ENCODE assay signal across 20 cellular contexts in the genomic region with DNA sequence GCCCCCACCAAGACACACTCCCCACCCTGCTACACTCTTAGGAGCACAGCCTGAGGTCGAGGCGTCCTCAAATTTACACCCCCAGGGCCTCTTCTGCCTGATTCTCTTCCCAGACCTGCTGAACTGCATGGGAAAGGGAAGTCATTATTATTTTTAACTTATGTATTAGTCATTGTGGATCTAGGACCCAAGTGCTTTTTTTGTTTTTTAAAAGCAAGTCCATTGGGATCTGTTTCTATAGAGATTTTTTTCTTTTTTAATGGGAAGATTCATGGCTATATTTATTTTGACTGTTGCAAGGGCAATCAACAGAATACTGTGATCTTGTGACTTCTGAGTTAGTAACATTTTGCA.
DNase-seq lines count a peak whose midpoint lies in the region; ATAC-seq and TF ChIP-seq lines count a peak whose summit lies in the region.
"Had no signal": no experiment of that assay in that cellular context is flagged by ENCODE, and none has a peak within 500 bp of the region (broad histone marks: within the 10 kb centered on the region; RNA-seq: fewer than 3 reads in every experiment).

No MANE protein-coding gene starts in this region.

- no peak overlapping the region for H2AFZ ChIP-seq in PC-9

- CTCF ChIA-PET in PC-9 (lab: Charles Lee) = interaction anchor here (0.7 kb wide), 1 partner anchor 22 kb away, joined by 4 read pairs; no protein-coding TSS in a partner anchor

- no peaks in the 10 kb centered on the region for H3K27me3 ChIP-seq in BLaER1 treated with 17β-estradiol and CSF1 and Interleukin-3, amounts not matched to agents 10 nM and 100 nM
- H3K27me3 ChIP-seq in PC-9 (ENCODE audit: insufficient read depth, low read depth) = no peaks in the 10 kb centered on the region
- H3K27me3 ChIP-seq: gastroesophageal sphincter, right atrium auricular region had no signal

- intact Hi-C loops in PC-9 (cut with micrococcal nuclease; ENCODE audit: unreplicated experiment) (no loop called here), sciatic nerve (cut with DNase I) (no loop called here)

- peaks cover 0 to 63% (median 21%) of the 10 kb centered on the region in 11 experiments; a peak in 15 of 22 replicates for H3K36me3 ChIP-seq in BLaER1 treated with 17β-estradiol and CSF1 and Interleukin-3, amounts not matched to agents 10 nM and 100 nM
- H3K36me3 ChIP-seq in PC-9 (ENCODE audit: low read depth) = no peaks in the 10 kb centered on the region

- H3K4me1 ChIP-seq in BLaER1 treated with 17β-estradiol and CSF1 and Interleukin-3, amounts not matched to agents 10 nM and 100 nM = peaks cover 2 to 9% (median 8%) of the 10 kb centered on the region in 10 experiments; a peak in 13 of 20 replicates
- H3K4me1 ChIP-seq in PC-9 (replicated peaks; ENCODE audit: insufficient read depth) = no peaks in the 10 kb centered on the region
- H3K4me1 ChIP-seq: HAP-1, right atrium auricular region had no signal

- H3K27ac ChIP-seq in BLaER1 treated with 17β-estradiol and CSF1 and Interleukin-3, amounts not matched to agents 10 nM and 100 nM = no peak overlapping the region
- H3K27ac ChIP-seq in PC-9 = no peak overlapping the region
- H3K27ac ChIP-seq: gastroesophageal sphincter, right atrium auricular region had no signal

- TF ChIP-seq CTCF in PC-9 (conservative IDR thresholded peaks at IDR 0.05) = no peak

- H3K9me3 ChIP-seq in BLaER1 treated with 17β-estradiol and CSF1 and Interleukin-3, amounts not matched to agents 10 nM and 100 nM (replicated peaks in 1 of 11) = no peaks in the 10 kb centered on the region
- no peaks in the 10 kb centered on the region for H3K9me3 ChIP-seq in PC-9 (ENCODE audit: insufficient read depth, low read depth)
- H3K9me3 ChIP-seq: gastroesophageal sphincter, HAP-1, right atrium auricular region had no signal

- no peaks in the 10 kb centered on the region for H3K79me2 ChIP-seq in PC-9 (ENCODE audit: low read depth)

- no peak overlapping the region for H3K4me3 ChIP-seq in BLaER1 treated with 17β-estradiol and CSF1 and Interleukin-3, amounts not matched to agents 10 nM and 100 nM
- H3K4me3 ChIP-seq in PC-9 = no peak overlapping the region
- H3K4me3 ChIP-seq: gastroesophageal sphincter, HAP-1, lung, right atrium auricular region had no signal

- H3K4me2 ChIP-seq in BLaER1 treated with 17β-estradiol and CSF1 and Interleukin-3, amounts not matched to agents 10 nM and 100 nM = peak overlapping the region in 6 of 11 experiments; percentile 9 to 34 (median 20); a peak in 2 of 22 replicates
- peak overlapping the region; percentile 19; the same call in 1 of the 2 replicates for H3K4me2 ChIP-seq in PC-9

- POLR2A ChIA-PET in PC-9 (lab: Charles Lee; ENCODE audit: unreplicated experiment) = no interaction called here

- ATAC-seq in esophagus mucosa = peak; percentile 63
- no peak for ATAC-seq in GM19455 (IDR thresholded peaks at IDR 0.05; ENCODE audit: unreplicated experiment)
- ATAC-seq in sciatic nerve = no peak
- ATAC-seq: natural killer cell treated with Interleukin-12 subunit alpha and Interleukin-12 subunit beta and Interleukin-15 and Interleukin-18, amount 100 ng/mL, for 72 hours; T-cell; WTC11 had no signal

- no TSS peak for BruUV-seq in PC-9 (replicated peaks; lab: Mats Ljungman, UMichigan)

- no peaks in the 10 kb centered on the region for H4K20me1 ChIP-seq in BLaER1 treated with 17β-estradiol and CSF1 and Interleukin-3, amounts not matched to agents 10 nM and 100 nM
- no peaks in the 10 kb centered on the region for H4K20me1 ChIP-seq in PC-9 (ENCODE audit: insufficient read depth)

- H3F3A ChIP-seq in PC-9 (ENCODE audit: insufficient read depth, low read depth) = no peaks in the 10 kb centered on the region

- no peak overlapping the region for H3K9ac ChIP-seq in BLaER1 treated with 17β-estradiol and CSF1 and Interleukin-3, amounts not matched to agents 10 nM and 100 nM

- peak in 1 of 2 experiments; percentile 27 for DNase-seq in PC-9
- DNase-seq in renal cortical epithelial cell (ENCODE audit: low read depth) = peak; percentile 71
- no peak for DNase-seq in sciatic nerve (ENCODE audit: low spot score)
- DNase-seq in DMS 273 treated with DMSO at 0.1 percent for 48 hours (lab: John Stamatoyannopoulos, UW) = no peak
- no peak for DNase-seq in activated T-cell treated with anti-CD3 and anti-CD28 coated beads, Interleukin-2, amount 50 U/mL, for 48 hours
- DNase-seq: activated naive CD4-positive, alpha-beta T cell; GDM1; NCI-H187; NCI-H748 treated with DMSO at 0.1 percent for 48 hours; T-cell; trophoblast cell had no signal

- no peaks in the 10 kb centered on the region for H3K9me2 ChIP-seq in PC-9 (ENCODE audit: insufficient read depth)
